Comparison of ENCODE assay signal across 8 cellular contexts in genomic region chr17:48492401-48493298, GRCh38. TPM values are rescaled to one million over a fixed set of nuclear protein-coding genes. Genes with fewer than 3 reads are reported as not detected.
A peak's percentile ranks its signal among the peaks of the same experiment; 100 is the strongest.
DNase-seq lines count a peak whose midpoint lies in the region; ATAC-seq and TF ChIP-seq lines count a peak whose summit lies in the region.

No MANE protein-coding gene starts in this region.

- H3K4me3 ChIP-seq in AG09309 (ENCODE audit: control insufficient read depth, low read depth, low read length) (peak overlapping the region; percentile 11), duodenal mucosa (ENCODE audit: low read depth in 1 of 2, low read length in 2 of 2) (peak overlapping the region; percentile 37 to 62), OCI-LY7 (ENCODE audit: low read depth, low read length, poor library complexity, severe bottlenecking) (no peak overlapping the region)

- H3K9me3 ChIP-seq in duodenal mucosa (ENCODE audit: control insufficient read depth in 1 of 2, low read length in 2 of 2) (no peaks in the 10 kb centered on the region), OCI-LY7 (ENCODE audit: low read length) (no peaks in the 10 kb centered on the region)

- H3K36me3 Mint-ChIP-seq in memory B cell, result no peaks in the 10 kb centered on the region

- ATAC-seq in GM21619 (IDR thresholded peaks at IDR 0.05; ENCODE audit: unreplicated experiment) (peak; percentile 61), memory B cell (ENCODE audit: low read depth) (peak; percentile 72)

- H3K27ac ChIP-seq in duodenal mucosa (ENCODE audit: low read depth, low read length), result no peak overlapping the region
- H3K27ac ChIP-seq in OCI-LY7 (ENCODE audit: low read depth, low read length, poor library complexity, severe bottlenecking), result no peak overlapping the region

- H3K4me2 ChIP-seq in OCI-LY7 (ENCODE audit: low read length), result no peak overlapping the region

- peak overlapping the region; percentile 41 for H3K4me3 Mint-ChIP-seq in memory B cell

- CTCF ChIA-PET in OCI-LY7 (lab: Charles Lee; ENCODE audit: unreplicated experiment), result no interaction called here

- H3K27me3 Mint-ChIP-seq in memory B cell, result peaks cover 17% of the 10 kb centered on the region

- H2AFZ ChIP-seq in OCI-LY7 (ENCODE audit: low read length), result no peak overlapping the region

- H4K20me1 ChIP-seq in OCI-LY7 (ENCODE audit: insufficient read depth, low read length), result no peaks in the 10 kb centered on the region

- no peaks in the 10 kb centered on the region for H3K36me3 ChIP-seq in duodenal mucosa (ENCODE audit: control insufficient read depth in 1 of 2, insufficient read depth in 2 of 2, low read length in 2 of 2)
- no peaks in the 10 kb centered on the region for H3K36me3 ChIP-seq in OCI-LY7 (ENCODE audit: insufficient read depth, low read length)

- BruUV-seq in OCI-LY7 (replicated peaks; lab: Mats Ljungman, UMichigan), result no TSS peak

- H3K27ac Mint-ChIP-seq in memory B cell, result no peak overlapping the region

- no peaks in the 10 kb centered on the region for H3K9me3 Mint-ChIP-seq in memory B cell

- peaks cover 16 to 27% of the 10 kb centered on the region in 2 donors for H3K27me3 ChIP-seq in duodenal mucosa (ENCODE audit: control insufficient read depth in 1 of 2, insufficient read depth in 2 of 2, low read length in 2 of 2)

- H3K79me2 ChIP-seq in OCI-LY7 (ENCODE audit: insufficient read depth, low read depth, low read length), result no peaks in the 10 kb centered on the region

- intact Hi-C loops in OCI-LY7 (cut with micrococcal nuclease; ENCODE audit: unreplicated experiment), result no loop called here

- POLR2A ChIA-PET in OCI-LY7 (lab: Charles Lee), result no interaction called here

- H3K4me1 ChIP-seq in duodenal mucosa (ENCODE audit: control insufficient read depth in 1 of 2, insufficient read depth in 2 of 2, low read length in 2 of 2), result peaks cover 5 to 7% of the 10 kb centered on the region in 2 donors
- peaks cover 13% of the 10 kb centered on the region for H3K4me1 ChIP-seq in OCI-LY7 (ENCODE audit: insufficient read depth, low read length, poor library complexity, severe bottlenecking)

- peak overlapping the region; percentile 33 to 51 for H3K9ac ChIP-seq in duodenal mucosa (ENCODE audit: low read depth in 1 of 2, low read length in 2 of 2)

- no peaks in the 10 kb centered on the region for H3K9me2 ChIP-seq in OCI-LY7 (ENCODE audit: insufficient read depth, low read length)

- peaks cover 3% of the 10 kb centered on the region for H3K4me1 Mint-ChIP-seq in memory B cell

- DNase-seq in AG09309 (ENCODE audit: low read depth), result no peak
- peak; percentile 5 for DNase-seq in NCI-H2171 treated with DMSO at 0.1 percent for 48 hours (lab: John Stamatoyannopoulos, UW)
- peak; percentile 74 for DNase-seq in activated CD4-positive, alpha-beta T cell treated with anti-CD3 and anti-CD28 coated beads, Interleukin-2, amount 50 U/mL, for 1 hour
- peak; percentile 43 to 53 for DNase-seq in memory B cell (ENCODE audit: low spot score in 2 of 2)
- DNase-seq in stimulated activated CD8-positive, alpha-beta memory T cell treated with anti-CD3 and anti-CD28 coated beads, Interleukin-15, amount 100 ng/mL, for 24 hours (ENCODE audit: low read depth), result peak; percentile 24
- no peak for DNase-seq in OCI-LY7 (ENCODE audit: low spot score)

- TF ChIP-seq CTCF in AG09309 (IDR thresholded peaks at IDR 0.05; ENCODE audit: control insufficient read depth, insufficient read depth, low read depth, low read length, missing control alignments) (peak; percentile 72), OCI-LY7 (conservative IDR thresholded peaks at IDR 0.05; ENCODE audit: low read length) (no peak)

RNA-seq across cellular contexts. Expression of gene HOXB1, which starts 38.2 kb away (rescaled TPM):
- total RNA-seq in OCI-LY7 (2014; rRNA removed; shearing (Covaris generic)), result not detected in 2 replicates
- total RNA-seq in OCI-LY7 (2022), result not detected in 2 replicates

RNA-seq across cellular contexts. Expression of gene HOXB2, which starts 52.3 kb away (rescaled TPM):
- not detected in 2 replicates for total RNA-seq in OCI-LY7 (2014; rRNA removed; shearing (Covaris generic))
- total RNA-seq in OCI-LY7 (2022), result not detected in 2 replicates

Comparison
In these comparisons a context has a peak if more than half of its experiments do, and no peak if none do; other contexts are left out.
1. DNase-seq: peak in NCI-H2171 treated with DMSO at 0.1 percent for 48 hours (single experiment), activated CD4-positive, alpha-beta T cell treated with anti-CD3 and anti-CD28 coated beads, Interleukin-2, amount 50 U/mL, for 1 hour (single experiment), memory B cell (2 of 2) and stimulated activated CD8-positive, alpha-beta memory T cell treated with anti-CD3 and anti-CD28 coated beads, Interleukin-15, amount 100 ng/mL, for 24 hours (single experiment); none in AG09309 (single experiment) and OCI-LY7 (single experiment).